ENCODE assay signal across 11 cellular contexts in genomic region chr2:134778372-134778771, GRCh38. TPM values are rescaled to one million over a fixed set of nuclear protein-coding genes. Genes with fewer than 3 reads are reported as not detected.
DNase-seq lines count a peak whose midpoint lies in the region; ATAC-seq and TF ChIP-seq lines count a peak whose summit lies in the region.
"Had no signal": no experiment of that assay in that cellular context is flagged by ENCODE, and none has a peak within 500 bp of the region (broad histone marks: within the 10 kb centered on the region; RNA-seq: fewer than 3 reads in every experiment).

No MANE protein-coding gene starts in this region.

- H4K91ac ChIP-seq in H9 (ENCODE audit: insufficient read length, low read depth, low read length): no peak overlapping the region

- H2AK5ac ChIP-seq in H9 (ENCODE audit: insufficient read length, low read length): no peak overlapping the region

- H3K4me2 ChIP-seq in H9 (ENCODE audit: insufficient read depth, insufficient read length, low read length): no peak overlapping the region

- no peak overlapping the region for H2AFZ ChIP-seq in H9 (ENCODE audit: low read length)

- H3K27ac ChIP-seq in H9 (ENCODE audit: insufficient read length, low read depth, low read length) (no peak overlapping the region), VCaP (no peak overlapping the region), lower lobe of right lung (no peak overlapping the region)

- H3K4me3 ChIP-seq in lower lobe of right lung: no peak overlapping the region

- H3K36me3 Mint-ChIP-seq in H9 (ENCODE audit: insufficient read depth in 1 of 3, low read depth in 3 of 3): no peaks in the 10 kb centered on the region
- no peaks in the 10 kb centered on the region for H3K36me3 Mint-ChIP-seq in activated T-helper 17 cell treated with anti-CD3 and anti-CD28 coated beads, Interleukin-2, amount 50 U/mL, for 72 hours (ENCODE audit: low read depth)
- H3K36me3 Mint-ChIP-seq: brain, memory B cell had no signal

- H3K56ac ChIP-seq in H9 (ENCODE audit: insufficient read length, low read depth, low read length): no peak overlapping the region

- H3K27me3 ChIP-seq in H9 (ENCODE audit: insufficient read depth, low read length): no peaks in the 10 kb centered on the region
- no peaks in the 10 kb centered on the region for H3K27me3 ChIP-seq in lower lobe of right lung (ENCODE audit: low read depth)

- no peak overlapping the region for H3K18ac ChIP-seq in H9 (ENCODE audit: insufficient read length, low read depth, low read length)

- H3K23me2 ChIP-seq in H9 (ENCODE audit: insufficient read length, low read depth, low read length, poor library complexity, severe bottlenecking): no peaks in the 10 kb centered on the region

- H3K9me3 ChIP-seq in H9 (ENCODE audit: control insufficient read depth, low read depth, low read length) (no peaks in the 10 kb centered on the region), lower lobe of right lung (no peaks in the 10 kb centered on the region)

- no peak overlapping the region for H3K14ac ChIP-seq in H9 (ENCODE audit: insufficient read depth, low read length)

- H2BK120ac ChIP-seq in H9 (ENCODE audit: low read depth, low read length, poor library complexity, severe bottlenecking): no peak overlapping the region

- H3K4me1 ChIP-seq in H9 (ENCODE audit: insufficient read depth, low read length) (peaks cover 4% of the 10 kb centered on the region; the same call in 1 of the 2 replicates), lower lobe of right lung (no peaks in the 10 kb centered on the region)

- no CpG with 5 or more reads among the region's 4 CpGs for WGBS in H9 (ENCODE audit: extremely low coverage, insufficient read length, low lambda C conversion rate)

- no peaks in the 10 kb centered on the region for H3K9me3 Mint-ChIP-seq in H9
- no peaks in the 10 kb centered on the region for H3K9me3 Mint-ChIP-seq in activated T-helper 17 cell treated with anti-CD3 and anti-CD28 coated beads, Interleukin-2, amount 50 U/mL, for 72 hours
- H3K9me3 Mint-ChIP-seq: memory B cell had no signal

- TF ChIP-seq CTCF in H9 (conservative IDR thresholded peaks at IDR 0.05): peak; percentile 73
- peak; percentile 81 for TF ChIP-seq CTCF in VCaP (conservative IDR thresholded peaks at IDR 0.05)
- peak; percentile 22 for TF ChIP-seq CTCF in lower lobe of right lung (IDR thresholded peaks at IDR 0.05)

- no peaks in the 10 kb centered on the region for H3K79me1 ChIP-seq in H9 (ENCODE audit: insufficient read depth, low read depth, low read length, poor library complexity, severe bottlenecking)

- no peak overlapping the region for H3K9ac ChIP-seq in H9 (ENCODE audit: extremely low read depth, insufficient read length, low read length)

- intact Hi-C loops in lower lobe of right lung (cut with DNase I): no loop called here

- no peak overlapping the region for H3K4me3 Mint-ChIP-seq in H9
- H3K4me3 Mint-ChIP-seq in activated T-helper 17 cell treated with anti-CD3 and anti-CD28 coated beads, Interleukin-2, amount 50 U/mL, for 72 hours: no peak overlapping the region
- H3K4me3 Mint-ChIP-seq: brain, memory B cell had no signal

- no peak overlapping the region for H2BK5ac ChIP-seq in H9 (ENCODE audit: insufficient read length, low read length)

- H3K4me1 Mint-ChIP-seq in H9: peaks cover 9 to 24% of the 10 kb centered on the region in 2 experiments
- H3K4me1 Mint-ChIP-seq in activated T-helper 17 cell treated with anti-CD3 and anti-CD28 coated beads, Interleukin-2, amount 50 U/mL, for 72 hours: no peaks in the 10 kb centered on the region

- no peaks in the 10 kb centered on the region for H3K36me3 ChIP-seq in lower lobe of right lung

- no peak overlapping the region for H2BK20ac ChIP-seq in H9 (ENCODE audit: low read depth, low read length, poor library complexity, severe bottlenecking)

- H3K23ac ChIP-seq in H9 (ENCODE audit: insufficient read length, low read depth, low read length): no peak overlapping the region

- H4K20me1 ChIP-seq in H9 (ENCODE audit: control insufficient read depth, insufficient read depth, insufficient read length): no peaks in the 10 kb centered on the region

- H3K79me2 ChIP-seq in H9 (ENCODE audit: insufficient read depth, low read length): no peaks in the 10 kb centered on the region

- ATAC-seq in lower lobe of right lung (peak; percentile 48 to 50), HG02763 (IDR thresholded peaks at IDR 0.05; ENCODE audit: unreplicated experiment) (no peak)
- ATAC-seq in activated T-helper 17 cell treated with anti-CD3 and anti-CD28 coated beads, Interleukin-2, amount 50 U/mL, for 72 hours (replicated peaks): no peak

- no peak overlapping the region for H3T11ph ChIP-seq in H9 (ENCODE audit: low read length)

- H2BK12ac ChIP-seq in H9 (ENCODE audit: insufficient read length, low read depth, low read length): no peak overlapping the region

- no peak overlapping the region for H4K8ac ChIP-seq in H9 (replicated peaks; ENCODE audit: insufficient read length, low read depth, low read length)

- DNase-seq in Daoy (ENCODE audit: low read depth) (peak; percentile 15), H9 (peak; percentile 59), lower lobe of right lung (no peak), GOT3 (lab: John Stamatoyannopoulos, UW) (no peak), NCI-H526 (lab: John Stamatoyannopoulos, UW) (no peak)
- DNase-seq: T-helper 1 cell had no signal

- H4K5ac ChIP-seq in H9 (ENCODE audit: insufficient read length, low read depth, low read length): no peak overlapping the region

- no peaks in the 10 kb centered on the region; the same call in 1 of the 2 replicates for H3K27me3 Mint-ChIP-seq in H9 (ENCODE audit: low read depth)
- H3K27me3 Mint-ChIP-seq in activated T-helper 17 cell treated with anti-CD3 and anti-CD28 coated beads, Interleukin-2, amount 50 U/mL, for 72 hours: no peaks in the 10 kb centered on the region
- H3K27me3 Mint-ChIP-seq: memory B cell had no signal

- H2BK15ac ChIP-seq in H9 (ENCODE audit: low read depth, low read length): no peak overlapping the region

- no peak overlapping the region for H3K27ac Mint-ChIP-seq in H9
- H3K27ac Mint-ChIP-seq in activated T-helper 17 cell treated with anti-CD3 and anti-CD28 coated beads, Interleukin-2, amount 50 U/mL, for 72 hours: no peak overlapping the region
- H3K27ac Mint-ChIP-seq: brain, memory B cell had no signal

- no peak overlapping the region for H3K4ac ChIP-seq in H9 (ENCODE audit: low read depth, low read length)

RNA-seq across cellular contexts. Expression of gene TMEM163, which starts 59.6 kb away (rescaled TPM):
- total RNA-seq in Daoy (2014; rRNA removed; shearing (Covaris generic)): 0.09 and 0.34 TPM in 2 replicates
- total RNA-seq in H9 (2021): 0.39 and 0.66 TPM in 2 replicates
- 31.9 TPM for total RNA-seq in lower lobe of right lung
- 1 to 10 TPM in 1 of 2 donors, under 1 TPM in 1; 0.26 to 1.3 TPM for total RNA-seq in activated T-helper 17 cell treated with anti-CD3 and anti-CD28 coated beads, Interleukin-2, amount 50 U/mL, for 72 hours

Comparison
In these comparisons a context has a peak if more than half of its experiments do, and no peak if none do; other contexts are left out.
1. DNase-seq: peak in Daoy (single experiment) and H9 (single experiment); none in lower lobe of right lung (single experiment), GOT3 (single experiment) and NCI-H526 (0 of 2).
2. CTCF ChIP-seq: peak in every context shown above with its lines; median percentile 81 in VCaP; 73 in H9; 22 in lower lobe of right lung.
3. ATAC-seq: peak in lower lobe of right lung (2 of 2); none in activated T-helper 17 cell treated with anti-CD3 and anti-CD28 coated beads, Interleukin-2, amount 50 U/mL, for 72 hours (single experiment) and HG02763 (single experiment).
4. RNA of gene TMEM163, which starts 59.6 kb away (total RNA-seq): 31.9 TPM in lower lobe of right lung (single experiment); 0.26 to 1.3 TPM in activated T-helper 17 cell treated with anti-CD3 and anti-CD28 coated beads, Interleukin-2, amount 50 U/mL, for 72 hours, 0.39 to 0.66 TPM in H9 and 0.09 to 0.34 TPM in Daoy; every median in the first group is over 10 times any median in the second.